ENCODE assay signal across 8 cellular contexts in genomic region chr5:116084891-116085715, GRCh38. TPM values are rescaled to one million over a fixed set of nuclear protein-coding genes. Genes with fewer than 3 reads are reported as not detected.
A peak's percentile ranks its signal among the peaks of the same experiment; 100 is the strongest.
DNase-seq lines count a peak whose midpoint lies in the region; ATAC-seq and TF ChIP-seq lines count a peak whose summit lies in the region.

TSS of gene COMMD10 (plus strand) at chr5:116085025.

- H3K9ac ChIP-seq in endodermal cell (ENCODE audit: extremely low read depth, low read length, poor library complexity, severe bottlenecking): peak within 1 kb of the TSS; percentile 63

- peak within 1 kb of the TSS; percentile 79 for H3K27ac ChIP-seq in endodermal cell (ENCODE audit: low read depth, low read length)

- H3K27me3 ChIP-seq in endodermal cell (ENCODE audit: control insufficient read depth, insufficient read depth, low read length, poor library complexity, severe bottlenecking): no peaks in the 10 kb centered on the region

- peak; percentile 88 for ATAC-seq in GM19467 (IDR thresholded peaks at IDR 0.05; ENCODE audit: unreplicated experiment)
- ATAC-seq in activated CD8-positive, alpha-beta memory T cell treated with anti-CD3 and anti-CD28 coated beads, Interleukin-2, amount 10 ng/mL, durations not matched to agents 7 days and 5 days: peak; percentile 89

- H3K9me3 ChIP-seq in endodermal cell (ENCODE audit: control insufficient read depth, low read length): no peaks in the 10 kb centered on the region

- H3K27ac Mint-ChIP-seq in activated CD8-positive, alpha-beta memory T cell treated with anti-CD3 and anti-CD28 coated beads, Interleukin-2, amount 10 ng/mL, durations not matched to agents 7 days and 5 days: peak within 1 kb of the TSS; percentile 95
- peak within 1 kb of the TSS; percentile 96 for H3K27ac Mint-ChIP-seq in endodermal cell

- peak within 1 kb of the TSS; percentile 87 for H3K4me3 Mint-ChIP-seq in activated CD8-positive, alpha-beta memory T cell treated with anti-CD3 and anti-CD28 coated beads, Interleukin-2, amount 10 ng/mL, durations not matched to agents 7 days and 5 days
- peak within 1 kb of the TSS; percentile 86 for H3K4me3 Mint-ChIP-seq in endodermal cell

- no peaks in the 10 kb centered on the region for H3K9me3 Mint-ChIP-seq in activated CD8-positive, alpha-beta memory T cell treated with anti-CD3 and anti-CD28 coated beads, Interleukin-2, amount 10 ng/mL, durations not matched to agents 7 days and 5 days (ENCODE audit: low read depth)
- H3K9me3 Mint-ChIP-seq in endodermal cell: no peaks in the 10 kb centered on the region

- TF ChIP-seq CTCF in endodermal cell (conservative IDR thresholded peaks at IDR 0.05): no peak

- H3K4me1 ChIP-seq in endodermal cell (ENCODE audit: control insufficient read depth, insufficient read depth, low read length): peaks cover 5% of the 10 kb centered on the region

- no peaks in the 10 kb centered on the region for H3K27me3 Mint-ChIP-seq in activated CD8-positive, alpha-beta memory T cell treated with anti-CD3 and anti-CD28 coated beads, Interleukin-2, amount 10 ng/mL, durations not matched to agents 7 days and 5 days
- no peaks in the 10 kb centered on the region for H3K27me3 Mint-ChIP-seq in endodermal cell (ENCODE audit: insufficient read depth)

- H3K36me3 ChIP-seq in endodermal cell (ENCODE audit: control insufficient read depth, insufficient read depth, low read length): peaks cover 3% of the 10 kb centered on the region

- DNase-seq in COLO668 (lab: John Stamatoyannopoulos, UW; ENCODE audit: unreplicated experiment): peak; percentile 79
- peak; percentile 64 for DNase-seq in HPDE6-E6E7 (ENCODE audit: extremely low spot score)
- peak; percentile 69 for DNase-seq in NOMO-1 treated with dmso at 0.1 percent for 144 hours (lab: John Stamatoyannopoulos, UW; ENCODE audit: unreplicated experiment)
- peak; percentile 87 for DNase-seq in activated CD8-positive, alpha-beta memory T cell treated with anti-CD3 and anti-CD28 coated beads, Interleukin-2, amount 10 ng/mL, durations not matched to agents 7 days and 5 days
- DNase-seq in endodermal cell: peak; percentile 92
- peak; percentile 94 for DNase-seq in mesenteric fat pad (ENCODE audit: low spot score)
- peak; percentile 63 for DNase-seq in stimulated activated CD8-positive, alpha-beta memory T cell treated with anti-CD3 and anti-CD28 coated beads, Interleukin-15, amount 100 ng/mL, for 1 hour (ENCODE audit: low read depth)

- H3K4me3 ChIP-seq in endodermal cell (ENCODE audit: low read length): peak within 1 kb of the TSS; percentile 83

- CTCF ChIA-PET in activated CD8-positive, alpha-beta memory T cell treated with anti-CD3 and anti-CD28 coated beads, Interleukin-2, amount 10 ng/mL, durations not matched to agents 7 days and 5 days (lab: Charles Lee): interaction anchor here (1.2 kb wide), 1 partner anchor 242 kb away, joined by 4 read pairs; no protein-coding TSS in a partner anchor

- peaks cover 36% of the 10 kb centered on the region for H3K4me1 Mint-ChIP-seq in activated CD8-positive, alpha-beta memory T cell treated with anti-CD3 and anti-CD28 coated beads, Interleukin-2, amount 10 ng/mL, durations not matched to agents 7 days and 5 days
- H3K4me1 Mint-ChIP-seq in endodermal cell: peaks cover 16% of the 10 kb centered on the region

- WGBS in endodermal cell (ENCODE audit: insufficient coverage in 1 of 2, insufficient read length in 1 of 2), 2 experiments: 0% methylated on average over 11 to 64 of the region's 64 CpGs

- peaks cover 26% of the 10 kb centered on the region for H3K36me3 Mint-ChIP-seq in activated CD8-positive, alpha-beta memory T cell treated with anti-CD3 and anti-CD28 coated beads, Interleukin-2, amount 10 ng/mL, durations not matched to agents 7 days and 5 days
- H3K36me3 Mint-ChIP-seq in endodermal cell (ENCODE audit: low read depth): peaks cover 3% of the 10 kb centered on the region

RNA-seq across cellular contexts. Expression of gene COMMD10, which starts in this region (rescaled TPM):
- total RNA-seq in activated CD8-positive, alpha-beta memory T cell treated with anti-CD3 and anti-CD28 coated beads, Interleukin-2, amount 10 ng/mL, durations not matched to agents 7 days and 5 days: 10 to 100 TPM; 18.3 to 25.3 TPM
- total RNA-seq in endodermal cell (10 to 100 TPM; 25.3 to 29.8 TPM), mesenteric fat pad (33.2 TPM)
- polyA plus RNA-seq in endodermal cell (2013, experiment 1 of 2): 45.7 TPM
- 42.1 TPM for polyA plus RNA-seq in endodermal cell (2013, experiment 2 of 2)

Comparison
In these comparisons a context has a peak if more than half of its experiments do, and no peak if none do; other contexts are left out.
1. Peak in every context shown above with its lines: DNase-seq, ATAC-seq, H3K4me3 ChIP-seq and H3K27ac ChIP-seq.